In genomic region chr1:56531624-56532358, GRCh38 we compare ENCODE assay signal across 15 cellular contexts. TPM values are rescaled to one million over a fixed set of nuclear protein-coding genes. Genes with fewer than 3 reads are reported as not detected.
"Had no signal": no experiment of that assay in that cellular context is flagged by ENCODE, and none has a peak within 500 bp of the region (broad histone marks: within the 10 kb centered on the region; RNA-seq: fewer than 3 reads in every experiment).

No MANE protein-coding gene starts in this region.

- ATAC-seq: activated T-cell treated with anti-CD3 and anti-CD28 coated beads, Interleukin-2, amount 50 U/mL, for 72 hours; naive thymus-derived CD4-positive, alpha-beta T cell; stimulated activated memory B cell treated with anti-CD40 and anti-IgM and Interleukin-4, amounts not matched to agents 10 μg/mL and 1 μg/mL and 100 μg/mL, for 72 hours had no signal

- H3K27me3 Mint-ChIP-seq: activated CD4-positive, alpha-beta memory T cell treated with anti-CD3 and anti-CD28 coated beads, Interleukin-2, amount 10 ng/mL, durations not matched to agents 7 days and 5 days; stimulated activated memory B cell treated with anti-CD40 and anti-IgM and Interleukin-4, amounts not matched to agents 10 μg/mL and 1 μg/mL and 100 μg/mL, for 72 hours had no signal

- H3K36me3 Mint-ChIP-seq: activated naive CD8-positive, alpha-beta T cell treated with anti-CD3 and anti-CD28 coated beads for 36 hours; naive thymus-derived CD4-positive, alpha-beta T cell had no signal

- H3K9me3 ChIP-seq: neutrophil, transverse colon had no signal

- H3K27ac Mint-ChIP-seq: activated CD4-positive, alpha-beta memory T cell treated with anti-CD3 and anti-CD28 coated beads, Interleukin-2, amount 10 ng/mL, durations not matched to agents 7 days and 5 days; activated naive CD8-positive, alpha-beta T cell treated with anti-CD3 and anti-CD28 coated beads for 36 hours; activated T-cell treated with anti-CD3 and anti-CD28 coated beads, Interleukin-2, amount 50 U/mL, for 72 hours; dendritic cell treated with granulocyte-macrophage colony-stimulating factor and Interleukin-4, amounts not matched to agents 40 ng/mL and 50 ng/mL, for 4 days; naive thymus-derived CD4-positive, alpha-beta T cell; stimulated activated memory B cell treated with anti-CD40 and anti-IgM and Interleukin-4, amounts not matched to agents 10 μg/mL and 1 μg/mL and 100 μg/mL, for 72 hours had no signal

- H3K27me3 ChIP-seq: brain microvascular endothelial cell, neutrophil, transverse colon had no signal

- H3K4me1 Mint-ChIP-seq: activated CD4-positive, alpha-beta memory T cell treated with anti-CD3 and anti-CD28 coated beads, Interleukin-2, amount 10 ng/mL, durations not matched to agents 7 days and 5 days; naive thymus-derived CD4-positive, alpha-beta T cell had no signal

- H3K4me2 ChIP-seq: smooth muscle cell had no signal

- H3K36me3 ChIP-seq: brain microvascular endothelial cell had no signal

- DNase-seq: activated CD4-positive, alpha-beta memory T cell treated with anti-CD3 and anti-CD28 coated beads, Interleukin-2, amount 10 ng/mL, durations not matched to agents 7 days and 5 days; activated gamma-delta T cell treated with Interleukin-2 at 50 U/mL for 16 hours; activated naive CD8-positive, alpha-beta T cell treated with anti-CD3 and anti-CD28 coated beads for 36 hours; activated T-cell treated with anti-CD3 and anti-CD28 coated beads, Interleukin-2, amount 50 U/mL, for 72 hours; brain microvascular endothelial cell; cerebellar nuclear complex; hippocampal formation; mammary epithelial cell; naive thymus-derived CD4-positive, alpha-beta T cell; T1000; transverse colon had no signal

- H3K4me3 ChIP-seq: smooth muscle cell, transverse colon had no signal

- H3K4me3 Mint-ChIP-seq: activated CD4-positive, alpha-beta memory T cell treated with anti-CD3 and anti-CD28 coated beads, Interleukin-2, amount 10 ng/mL, durations not matched to agents 7 days and 5 days; activated naive CD8-positive, alpha-beta T cell treated with anti-CD3 and anti-CD28 coated beads for 36 hours; activated T-cell treated with anti-CD3 and anti-CD28 coated beads, Interleukin-2, amount 50 U/mL, for 72 hours; dendritic cell treated with granulocyte-macrophage colony-stimulating factor and Interleukin-4, amounts not matched to agents 40 ng/mL and 50 ng/mL, for 4 days; naive thymus-derived CD4-positive, alpha-beta T cell; stimulated activated memory B cell treated with anti-CD40 and anti-IgM and Interleukin-4, amounts not matched to agents 10 μg/mL and 1 μg/mL and 100 μg/mL, for 72 hours had no signal

- H3K9me3 Mint-ChIP-seq: activated CD4-positive, alpha-beta memory T cell treated with anti-CD3 and anti-CD28 coated beads, Interleukin-2, amount 10 ng/mL, durations not matched to agents 7 days and 5 days; activated naive CD8-positive, alpha-beta T cell treated with anti-CD3 and anti-CD28 coated beads for 36 hours; activated T-cell treated with anti-CD3 and anti-CD28 coated beads, Interleukin-2, amount 50 U/mL, for 72 hours; dendritic cell treated with granulocyte-macrophage colony-stimulating factor and Interleukin-4, amounts not matched to agents 40 ng/mL and 50 ng/mL, for 4 days; naive thymus-derived CD4-positive, alpha-beta T cell; stimulated activated memory B cell treated with anti-CD40 and anti-IgM and Interleukin-4, amounts not matched to agents 10 μg/mL and 1 μg/mL and 100 μg/mL, for 72 hours had no signal

- H3K27ac ChIP-seq: brain microvascular endothelial cell, neutrophil, transverse colon had no signal

RNA-seq across cellular contexts. Expression of gene PLPP3, which starts 47.6 kb away (rescaled TPM):
- total RNA-seq: activated CD4-positive, alpha-beta memory T cell treated with anti-CD3 and anti-CD28 coated beads, Interleukin-2, amount 10 ng/mL, durations not matched to agents 7 days and 5 days; activated naive CD8-positive, alpha-beta T cell treated with anti-CD3 and anti-CD28 coated beads for 36 hours; activated T-cell treated with anti-CD3 and anti-CD28 coated beads, Interleukin-2, amount 50 U/mL, for 72 hours had no signal
- polyA plus RNA-seq: naive thymus-derived CD4-positive, alpha-beta T cell had no signal
